30 cellular contexts compared by ENCODE assay signal in the genomic region with DNA sequence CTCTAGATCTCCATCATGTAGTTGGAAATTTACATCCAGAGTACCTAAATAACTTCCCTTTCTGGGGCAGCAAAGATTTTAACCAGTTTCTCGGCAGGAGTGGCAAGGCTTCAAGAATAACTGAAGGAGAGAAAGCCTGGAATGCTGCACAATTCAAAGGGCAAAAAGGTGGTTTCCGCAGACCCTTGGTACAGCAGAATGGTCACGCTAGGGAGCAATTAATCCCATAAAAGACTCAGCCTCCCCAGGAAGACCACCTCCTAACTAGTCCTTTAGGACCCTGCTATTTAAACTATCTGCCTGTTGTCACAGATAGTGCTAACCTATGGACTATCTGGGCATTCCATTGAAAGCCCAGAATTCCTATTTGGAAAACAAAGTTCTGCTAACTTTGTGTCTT. TPM values are rescaled to one million over a fixed set of nuclear protein-coding genes. Genes with fewer than 3 reads are reported as not detected.
DNase-seq lines count a peak whose midpoint lies in the region; ATAC-seq, FAIRE-seq and TF ChIP-seq lines count a peak whose summit lies in the region.
"Had no signal": no experiment of that assay in that cellular context is flagged by ENCODE, and none has a peak within 500 bp of the region (broad histone marks: within the 10 kb centered on the region; RNA-seq: fewer than 3 reads in every experiment).

No MANE protein-coding gene starts in this region.

- H3K36me3 ChIP-seq in GM23338 (ENCODE audit: insufficient read depth) (no peaks in the 10 kb centered on the region), astrocyte (ENCODE audit: insufficient read depth, low read length) (no peaks in the 10 kb centered on the region), iPS DF 6.9 (ENCODE audit: control insufficient read depth, insufficient read depth, low read length) (no peaks in the 10 kb centered on the region), neural cell (ENCODE audit: insufficient read depth, low read length) (no peaks in the 10 kb centered on the region)

- H3K9me3 Mint-ChIP-seq in GM23338: peaks cover 15% of the 10 kb centered on the region
- peaks cover 9% of the 10 kb centered on the region for H3K9me3 Mint-ChIP-seq in astrocyte (ENCODE audit: unreplicated experiment)
- peaks cover 8% of the 10 kb centered on the region for H3K9me3 Mint-ChIP-seq in activated naive CD4-positive, alpha-beta T cell treated with anti-CD3 and anti-CD28 coated beads, Interleukin-2, amount 10 ng/mL, durations not matched to agents 7 days and 5 days

- H3K36me3 Mint-ChIP-seq in GM23338 (ENCODE audit: low read depth): peaks cover 18% of the 10 kb centered on the region
- H3K36me3 Mint-ChIP-seq in astrocyte (ENCODE audit: low read depth, unreplicated experiment): no peaks in the 10 kb centered on the region
- H3K36me3 Mint-ChIP-seq in activated naive CD4-positive, alpha-beta T cell treated with anti-CD3 and anti-CD28 coated beads, Interleukin-2, amount 10 ng/mL, durations not matched to agents 7 days and 5 days: no peaks in the 10 kb centered on the region
- H3K36me3 Mint-ChIP-seq: CD4-positive, CD25-positive, alpha-beta regulatory T cell had no signal

- H3K4me1 ChIP-seq in GM23338 (ENCODE audit: insufficient read depth): peaks cover 24% of the 10 kb centered on the region
- H3K4me1 ChIP-seq in astrocyte (ENCODE audit: insufficient read depth, low read length): no peaks in the 10 kb centered on the region
- peaks cover 6% of the 10 kb centered on the region for H3K4me1 ChIP-seq in iPS DF 6.9 (ENCODE audit: control insufficient read depth, insufficient read depth, low read length)

- TF ChIP-seq CTCF in GM23338 (conservative IDR thresholded peaks at IDR 0.05; ENCODE audit: low read depth in 2 of 2) (no peak), astrocyte (IDR thresholded peaks at IDR 0.05; ENCODE audit: insufficient read depth, low read depth, low read length) (no peak), neural cell (IDR thresholded peaks at IDR 0.05; ENCODE audit: poor library complexity, severe bottlenecking) (no peak)

- H2AFZ ChIP-seq in GM23338: peak overlapping the region; percentile 96
- H2AFZ ChIP-seq in astrocyte (ENCODE audit: low read depth, low read length): no peak overlapping the region
- no peak overlapping the region for H2AFZ ChIP-seq in neural cell (ENCODE audit: low read depth, low read length)
- H2AFZ ChIP-seq: PC-9 had no signal

- H3K27me3 ChIP-seq in GM23338 (ENCODE audit: insufficient read depth) (peaks cover 43% of the 10 kb centered on the region), astrocyte (ENCODE audit: insufficient read depth, low read length) (peaks cover 28% of the 10 kb centered on the region), iPS DF 6.9 (ENCODE audit: control insufficient read depth, insufficient read depth, low read length) (peaks cover 3% of the 10 kb centered on the region; the same call in 1 of the 2 replicates), neural cell (ENCODE audit: insufficient read depth, low read depth, low read length) (peaks cover 50% of the 10 kb centered on the region)

- peak; percentile 20 for ATAC-seq in GM23338
- ATAC-seq in HG03045 (IDR thresholded peaks at IDR 0.05; ENCODE audit: unreplicated experiment): no peak
- ATAC-seq: naive thymus-derived CD8-positive, alpha-beta T cell; stimulated activated memory B cell treated with anti-CD40 and anti-IgM and Interleukin-4, amounts not matched to agents 10 μg/mL and 1 μg/mL and 100 μg/mL, for 72 hours had no signal

- H3K9me3 ChIP-seq in astrocyte (ENCODE audit: insufficient read depth, low read depth, low read length) (peaks cover 3% of the 10 kb centered on the region), iPS DF 6.9 (ENCODE audit: control insufficient read depth, insufficient read depth, low read length) (no peaks in the 10 kb centered on the region), neural cell (ENCODE audit: low read length) (no peaks in the 10 kb centered on the region)
- H3K9me3 ChIP-seq: SK-N-SH had no signal

- peaks cover 11% of the 10 kb centered on the region; the same call in 1 of the 2 replicates for H3F3A ChIP-seq in GM23338 (replicated peaks; ENCODE audit: low read depth)
- H3F3A ChIP-seq in neural cell (ENCODE audit: insufficient read depth, low read length, poor library complexity, severe bottlenecking): no peaks in the 10 kb centered on the region

- CTCF ChIA-PET in activated naive CD4-positive, alpha-beta T cell treated with anti-CD3 and anti-CD28 coated beads, Interleukin-2, amount 10 ng/mL, durations not matched to agents 7 days and 5 days (lab: Charles Lee): no interaction called here

- H3K27me3 Mint-ChIP-seq in GM23338 (ENCODE audit: insufficient read depth, low read depth, poor library complexity) (peaks cover 28% of the 10 kb centered on the region), astrocyte (ENCODE audit: low read depth, unreplicated experiment) (peaks cover 28% of the 10 kb centered on the region)
- H3K27me3 Mint-ChIP-seq in activated naive CD4-positive, alpha-beta T cell treated with anti-CD3 and anti-CD28 coated beads, Interleukin-2, amount 10 ng/mL, durations not matched to agents 7 days and 5 days: peaks cover 43% of the 10 kb centered on the region

- TF ChIP-seq EP300 in neural cell (conservative IDR thresholded peaks at IDR 0.05; ENCODE audit: poor library complexity, severe bottlenecking): no peak

- H3K79me2 ChIP-seq in GM23338 (replicated peaks; ENCODE audit: insufficient read depth) (no peaks in the 10 kb centered on the region), astrocyte (ENCODE audit: insufficient read depth, low read length) (no peaks in the 10 kb centered on the region), neural cell (replicated peaks; ENCODE audit: insufficient read depth, low read length) (no peaks in the 10 kb centered on the region)

- H3K4me1 Mint-ChIP-seq in GM23338 (peaks cover 44% of the 10 kb centered on the region), astrocyte (ENCODE audit: low read depth, unreplicated experiment) (peaks cover 8% of the 10 kb centered on the region)
- H3K4me1 Mint-ChIP-seq in activated naive CD4-positive, alpha-beta T cell treated with anti-CD3 and anti-CD28 coated beads, Interleukin-2, amount 10 ng/mL, durations not matched to agents 7 days and 5 days: no peaks in the 10 kb centered on the region
- H3K4me1 Mint-ChIP-seq: CD4-positive, CD25-positive, alpha-beta regulatory T cell; naive thymus-derived CD8-positive, alpha-beta T cell; stimulated activated memory B cell treated with anti-CD40 and anti-IgM and Interleukin-4, amounts not matched to agents 10 μg/mL and 1 μg/mL and 100 μg/mL, for 72 hours had no signal

- H3K27ac Mint-ChIP-seq in GM23338 (no peak overlapping the region), astrocyte (ENCODE audit: unreplicated experiment) (no peak overlapping the region)
- H3K27ac Mint-ChIP-seq in activated naive CD4-positive, alpha-beta T cell treated with anti-CD3 and anti-CD28 coated beads, Interleukin-2, amount 10 ng/mL, durations not matched to agents 7 days and 5 days: no peak overlapping the region
- H3K27ac Mint-ChIP-seq: activated T-cell treated with anti-CD3 and anti-CD28 coated beads, Interleukin-2, amount 50 U/mL, for 24 hours; dendritic cell treated with granulocyte-macrophage colony-stimulating factor and Interleukin-4, amounts not matched to agents 40 ng/mL and 50 ng/mL, for 4 days; naive thymus-derived CD8-positive, alpha-beta T cell; stimulated activated memory B cell treated with anti-CD40 and anti-IgM and Interleukin-4, amounts not matched to agents 10 μg/mL and 1 μg/mL and 100 μg/mL, for 72 hours; T-helper 1 cell treated with Interleukin-12 subunit alpha and Interleukin-12 subunit beta and Interleukin-4 antibody, amounts not matched to agents 30 μg/mL and 1 μg/mL, for 36 hours had no signal

- DNase-seq in GM23338 (ENCODE audit: low spot score) (peak; percentile 31), astrocyte (ENCODE audit: low read depth) (no peak), iPS DF 6.9 (ENCODE audit: low read depth, low spot score) (no peak), superior temporal gyrus (ENCODE audit: extremely low spot score) (no peak), AML-193 (lab: John Stamatoyannopoulos, UW) (no peak)
- DNase-seq in activated naive CD4-positive, alpha-beta T cell treated with anti-CD3 and anti-CD28 coated beads, Interleukin-2, amount 10 ng/mL, durations not matched to agents 7 days and 5 days: no peak
- DNase-seq: activated T-cell treated with anti-CD3 and anti-CD28 coated beads, Interleukin-2, amount 50 U/mL, for 24 hours; CD4-positive, CD25-positive, alpha-beta regulatory T cell; HCEC 1CT; Kasumi-1; naive thymus-derived CD8-positive, alpha-beta T cell; NCI-H1436 treated with DMSO at 0.1 percent for 48 hours; NCI-H2081 treated with DMSO at 0.1 percent for 48 hours; NCI-H2227 treated with DMSO at 0.1 percent for 48 hours; PC-9 had no signal

- no peak overlapping the region for H3K9ac ChIP-seq in astrocyte (ENCODE audit: low read length)
- peak overlapping the region; percentile 30 for H3K9ac ChIP-seq in neural cell (ENCODE audit: low read length)
- H3K9ac ChIP-seq: SK-N-SH had no signal

- H3K4me3 ChIP-seq in GM23338 (peak overlapping the region; percentile 75), astrocyte (ENCODE audit: insufficient read depth, low read depth, low read length) (no peak overlapping the region), iPS DF 6.9 (ENCODE audit: low read length) (peak overlapping the region; percentile 38; the same call in 1 of the 2 replicates), neural cell (ENCODE audit: low read length) (peak overlapping the region; percentile 68)
- H3K4me3 ChIP-seq: PC-9 had no signal

- TF ChIP-seq RAD21 in neural cell (conservative IDR thresholded peaks at IDR 0.05): no peak

- H3K27ac ChIP-seq in GM23338 (ENCODE audit: low read depth): peak overlapping the region; percentile 51
- no peak overlapping the region for H3K27ac ChIP-seq in astrocyte (ENCODE audit: low read depth, low read length)
- no peak overlapping the region for H3K27ac ChIP-seq in iPS DF 6.9 (ENCODE audit: low read length)
- no peak overlapping the region for H3K27ac ChIP-seq in neural cell (ENCODE audit: low read length)
- H3K27ac ChIP-seq: PC-9 had no signal

- no peak for FAIRE-seq in astrocyte (lab: Jason Lieb, UNC)
- FAIRE-seq: A204.1, D721Med, frontal cortex had no signal

- H3K4me2 ChIP-seq in GM23338 (peak overlapping the region; percentile 88), astrocyte (ENCODE audit: low read length) (no peak overlapping the region), neural cell (ENCODE audit: low read length) (peak overlapping the region; percentile 63)
- H3K4me2 ChIP-seq: PC-9, SK-N-SH had no signal

- H3K4me3 Mint-ChIP-seq in GM23338 (peak overlapping the region; percentile 83), astrocyte (ENCODE audit: unreplicated experiment) (peak overlapping the region; percentile 60)
- H3K4me3 Mint-ChIP-seq in activated naive CD4-positive, alpha-beta T cell treated with anti-CD3 and anti-CD28 coated beads, Interleukin-2, amount 10 ng/mL, durations not matched to agents 7 days and 5 days: no peak overlapping the region
- H3K4me3 Mint-ChIP-seq: activated T-cell treated with anti-CD3 and anti-CD28 coated beads, Interleukin-2, amount 50 U/mL, for 24 hours; CD4-positive, CD25-positive, alpha-beta regulatory T cell; dendritic cell treated with granulocyte-macrophage colony-stimulating factor and Interleukin-4, amounts not matched to agents 40 ng/mL and 50 ng/mL, for 4 days; naive thymus-derived CD8-positive, alpha-beta T cell; stimulated activated memory B cell treated with anti-CD40 and anti-IgM and Interleukin-4, amounts not matched to agents 10 μg/mL and 1 μg/mL and 100 μg/mL, for 72 hours; T-helper 1 cell treated with Interleukin-12 subunit alpha and Interleukin-12 subunit beta and Interleukin-4 antibody, amounts not matched to agents 30 μg/mL and 1 μg/mL, for 36 hours had no signal

- H4K20me1 ChIP-seq in GM23338 (replicated peaks; ENCODE audit: insufficient read depth): no peaks in the 10 kb centered on the region
- no peaks in the 10 kb centered on the region for H4K20me1 ChIP-seq in astrocyte (ENCODE audit: insufficient read depth, low read length)
- H4K20me1 ChIP-seq in neural cell (ENCODE audit: insufficient read depth): no peaks in the 10 kb centered on the region

- no peaks in the 10 kb centered on the region for H3K9me2 ChIP-seq in GM23338 (ENCODE audit: insufficient read depth)
- H3K9me2 ChIP-seq in neural cell (ENCODE audit: insufficient read depth, low read length): no peaks in the 10 kb centered on the region
- H3K9me2 ChIP-seq: SK-N-SH had no signal

- WGBS in iPS DF 6.9 (ENCODE audit: insufficient coverage, insufficient read length): no CpG with 5 or more reads among the region's 3 CpGs

RNA-seq across cellular contexts. Expression of a gene that starts 3.6 kb away (rescaled TPM):
- 2.3 and 4.7 TPM in 2 replicates for total RNA-seq in GM23338 (2014; rRNA removed; shearing (Covaris generic))
- polyA plus RNA-seq in GM23338 (2016; fragmentation: Nextera tagmentation; extraction: Ambion mirVana) (0.92 and 1.1 TPM in 2 replicates), neural cell (not detected in 2 replicates)
- not detected in 2 replicates for total RNA-seq in astrocyte
- polyA minus RNA-seq in neural cell: not detected in 2 replicates
- total RNA-seq: CD4-positive, CD25-positive, alpha-beta regulatory T cell; kidney epithelial cell; lower leg skin; mononuclear cell; naive thymus-derived CD8-positive, alpha-beta T cell; osteoblast; PC-9; subcutaneous adipose tissue; urinary bladder had no signal
- polyA plus RNA-seq: CD4-positive, CD25-positive, alpha-beta regulatory T cell; naive thymus-derived CD8-positive, alpha-beta T cell; SK-N-SH; urinary bladder had no signal
